Comparison of ENCODE assay signal across 1 cellular context in the genomic region with DNA sequence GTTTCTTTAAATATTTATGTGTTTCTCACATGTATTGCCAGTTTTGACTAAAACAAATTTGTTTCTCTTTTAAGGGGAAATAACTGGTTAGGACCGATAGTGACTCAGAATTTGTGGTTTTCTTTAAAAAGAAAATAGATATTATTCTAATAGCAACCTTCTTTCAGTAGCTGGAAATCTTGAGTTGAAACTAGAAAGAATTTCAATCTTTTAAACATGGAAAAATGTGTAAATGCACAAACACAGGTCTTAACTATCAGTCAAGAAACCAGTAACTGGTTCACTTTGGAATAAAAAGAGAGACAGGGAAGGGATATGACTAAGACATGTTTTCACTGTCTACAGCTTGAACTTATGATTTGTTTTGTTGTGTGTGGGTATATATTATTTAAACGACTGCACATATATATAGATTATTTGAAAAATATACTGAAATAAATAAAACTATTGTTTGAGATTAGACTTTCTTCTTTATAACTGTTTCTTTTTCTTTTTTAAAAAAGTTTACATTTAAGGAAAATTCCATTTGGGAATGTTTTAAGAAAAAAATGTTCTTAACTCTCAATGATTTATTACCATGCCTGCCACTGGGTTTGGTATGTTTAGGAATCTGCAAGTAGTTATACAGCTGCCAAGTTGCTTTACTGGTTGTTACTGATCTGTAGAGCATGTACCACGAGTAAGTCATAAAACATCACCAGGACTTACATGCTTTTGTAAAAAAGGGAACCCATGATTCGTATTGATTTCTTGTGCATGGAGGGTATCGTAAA.
TF ChIP-seq lines count a peak whose summit lies in the region.

No MANE protein-coding gene starts in this region.

TF ChIP-seq in Ishikawa, 13 proteins besides CTCF, POLR2A, EP300 and RAD21 (continued from another document):
- TF ChIP-seq, protein P1, sequence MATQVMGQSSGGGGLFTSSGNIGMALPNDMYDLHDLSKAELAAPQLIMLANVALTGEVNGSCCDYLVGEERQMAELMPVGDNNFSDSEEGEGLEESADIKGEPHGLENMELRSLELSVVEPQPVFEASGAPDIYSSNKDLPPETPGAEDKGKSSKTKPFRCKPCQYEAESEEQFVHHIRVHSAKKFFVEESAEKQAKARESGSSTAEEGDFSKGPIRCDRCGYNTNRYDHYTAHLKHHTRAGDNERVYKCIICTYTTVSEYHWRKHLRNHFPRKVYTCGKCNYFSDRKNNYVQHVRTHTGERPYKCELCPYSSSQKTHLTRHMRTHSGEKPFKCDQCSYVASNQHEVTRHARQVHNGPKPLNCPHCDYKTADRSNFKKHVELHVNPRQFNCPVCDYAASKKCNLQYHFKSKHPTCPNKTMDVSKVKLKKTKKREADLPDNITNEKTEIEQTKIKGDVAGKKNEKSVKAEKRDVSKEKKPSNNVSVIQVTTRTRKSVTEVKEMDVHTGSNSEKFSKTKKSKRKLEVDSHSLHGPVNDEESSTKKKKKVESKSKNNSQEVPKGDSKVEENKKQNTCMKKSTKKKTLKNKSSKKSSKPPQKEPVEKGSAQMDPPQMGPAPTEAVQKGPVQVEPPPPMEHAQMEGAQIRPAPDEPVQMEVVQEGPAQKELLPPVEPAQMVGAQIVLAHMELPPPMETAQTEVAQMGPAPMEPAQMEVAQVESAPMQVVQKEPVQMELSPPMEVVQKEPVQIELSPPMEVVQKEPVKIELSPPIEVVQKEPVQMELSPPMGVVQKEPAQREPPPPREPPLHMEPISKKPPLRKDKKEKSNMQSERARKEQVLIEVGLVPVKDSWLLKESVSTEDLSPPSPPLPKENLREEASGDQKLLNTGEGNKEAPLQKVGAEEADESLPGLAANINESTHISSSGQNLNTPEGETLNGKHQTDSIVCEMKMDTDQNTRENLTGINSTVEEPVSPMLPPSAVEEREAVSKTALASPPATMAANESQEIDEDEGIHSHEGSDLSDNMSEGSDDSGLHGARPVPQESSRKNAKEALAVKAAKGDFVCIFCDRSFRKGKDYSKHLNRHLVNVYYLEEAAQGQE (IDR thresholded peaks at IDR 0.05; ENCODE audit: low read depth) = no peak
